17 cellular contexts compared by ENCODE assay signal in the genomic region with DNA sequence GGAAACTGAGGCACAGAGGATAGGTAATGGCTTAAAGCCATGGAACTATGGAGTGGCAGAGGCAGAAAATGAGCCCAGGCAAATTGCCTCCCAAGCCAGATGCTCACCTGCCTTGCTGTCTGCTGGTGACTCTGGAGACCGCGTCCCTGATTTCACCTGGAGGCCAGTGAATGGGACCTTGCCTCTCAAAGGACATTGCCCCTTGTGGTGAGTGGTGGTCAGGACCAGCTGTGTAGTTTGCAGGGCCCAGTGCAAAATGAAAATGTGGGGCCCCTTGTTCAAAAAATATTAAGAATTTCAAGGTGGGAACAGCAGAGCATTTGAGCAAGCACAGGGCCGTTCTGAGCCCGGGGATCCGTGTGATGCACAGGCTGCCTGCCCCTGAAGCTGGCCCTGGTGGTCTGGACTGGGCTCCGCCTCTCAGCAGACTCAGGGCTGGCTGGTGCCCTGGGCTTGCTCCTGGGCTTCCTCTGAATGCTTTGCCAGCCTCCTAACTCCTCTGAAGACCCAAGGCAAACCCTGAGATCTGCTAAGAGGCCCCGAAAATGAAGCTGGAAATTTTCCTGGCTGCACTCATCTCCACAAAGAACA. TPM values are rescaled to one million over a fixed set of nuclear protein-coding genes. Genes with fewer than 3 reads are reported as not detected.
DNase-seq lines count a peak whose midpoint lies in the region; ATAC-seq and TF ChIP-seq lines count a peak whose summit lies in the region.
"Had no signal": no experiment of that assay in that cellular context is flagged by ENCODE, and none has a peak within 500 bp of the region (broad histone marks: within the 10 kb centered on the region; RNA-seq: fewer than 3 reads in every experiment).

No MANE protein-coding gene starts in this region.

- no peaks in the 10 kb centered on the region for H3K36me3 Mint-ChIP-seq in activated T-cell treated with anti-CD3 and anti-CD28 coated beads, Interleukin-2, amount 50 U/mL, for 24 hours (ENCODE audit: low read depth)
- H3K36me3 Mint-ChIP-seq in activated T-cell treated with anti-CD3 and anti-CD28 coated beads, Interleukin-2, amount 50 U/mL, for 4 hours (ENCODE audit: insufficient read depth), result no peaks in the 10 kb centered on the region
- H3K36me3 Mint-ChIP-seq: immature natural killer cell had no signal

- ATAC-seq in activated T-cell treated with anti-CD3 and anti-CD28 coated beads, Interleukin-2, amount 50 U/mL, for 4 hours, result no peak
- ATAC-seq in HG02884 (IDR thresholded peaks at IDR 0.05; ENCODE audit: unreplicated experiment), result no peak
- ATAC-seq: activated CD4-positive, CD25-positive, alpha-beta regulatory T cell treated with anti-CD3 and anti-CD28 coated beads, Interleukin-2, amount 50 U/mL, for 24 hours; activated naive CD8-positive, alpha-beta T cell treated with anti-CD3 and anti-CD28 coated beads, Interleukin-2, amount 50 U/mL, for 24 hours had no signal

- H3K4me3 ChIP-seq in fibroblast of villous mesenchyme (ENCODE audit: low read depth, low read length) (no peak overlapping the region), spleen (no peak overlapping the region)

- no peaks in the 10 kb centered on the region for H3K36me3 ChIP-seq in spleen

- 68 to 87% (median 78%) methylated on average over 4 to 7 of the region's 7 CpGs for WGBS in spleen, 5 donors

- TF ChIP-seq POLR2A in spleen (IDR thresholded peaks at IDR 0.05), result no peak

- TF ChIP-seq CTCF in fibroblast of villous mesenchyme (IDR thresholded peaks at IDR 0.05; ENCODE audit: insufficient read depth, low read depth, low read length), result peak; percentile 32
- TF ChIP-seq CTCF in spleen (IDR thresholded peaks at IDR 0.05 in 8 of 11, conservative IDR thresholded peaks at IDR 0.05 in 3 of 11), result no peak

- no peaks in the 10 kb centered on the region for H3K4me1 Mint-ChIP-seq in activated T-cell treated with anti-CD3 and anti-CD28 coated beads, Interleukin-2, amount 50 U/mL, for 24 hours (ENCODE audit: low read depth)
- no peaks in the 10 kb centered on the region for H3K4me1 Mint-ChIP-seq in activated T-cell treated with anti-CD3 and anti-CD28 coated beads, Interleukin-2, amount 50 U/mL, for 4 hours (ENCODE audit: low read depth)
- H3K4me1 Mint-ChIP-seq: activated naive CD8-positive, alpha-beta T cell treated with anti-CD3 and anti-CD28 coated beads, Interleukin-2, amount 50 U/mL, for 24 hours; immature natural killer cell had no signal

- peaks cover 2% of the 10 kb centered on the region for H3K9me3 Mint-ChIP-seq in activated T-cell treated with anti-CD3 and anti-CD28 coated beads, Interleukin-2, amount 50 U/mL, for 24 hours
- no peaks in the 10 kb centered on the region for H3K9me3 Mint-ChIP-seq in activated T-cell treated with anti-CD3 and anti-CD28 coated beads, Interleukin-2, amount 50 U/mL, for 4 hours
- H3K9me3 Mint-ChIP-seq: activated naive CD8-positive, alpha-beta T cell treated with anti-CD3 and anti-CD28 coated beads, Interleukin-2, amount 50 U/mL, for 24 hours; immature natural killer cell had no signal

- H3K27me3 ChIP-seq in spleen (replicated peaks in 1 of 7), result peaks cover 0 to 20% (median 0%) of the 10 kb centered on the region in 7 donors

- peak; percentile 9 for DNase-seq in activated T-cell treated with anti-CD3 and anti-CD28 coated beads, Interleukin-2, amount 50 U/mL, for 24 hours
- DNase-seq in activated T-cell treated with anti-CD3 and anti-CD28 coated beads, Interleukin-2, amount 50 U/mL, for 4 hours, result no peak
- peak; percentile 26 for DNase-seq in SK-MEL-5 (ENCODE audit: low read depth, low spot score)
- DNase-seq in fibroblast of villous mesenchyme (ENCODE audit: low read depth), result no peak
- peak; percentile 54 for DNase-seq in spleen
- DNase-seq in activated CD4-positive, alpha-beta T cell treated with anti-CD3 and anti-CD28 coated beads, Interleukin-2, amount 50 U/mL, for 48 hours, result no peak
- no peak for DNase-seq in SW 1271 (lab: John Stamatoyannopoulos, UW)
- DNase-seq: ACHN; activated CD8-positive, alpha-beta memory T cell treated with anti-CD3 and anti-CD28 coated beads, Interleukin-2, amount 50 U/mL, for 4 hours; activated naive CD8-positive, alpha-beta T cell treated with anti-CD3 and anti-CD28 coated beads, Interleukin-2, amount 50 U/mL, for 24 hours; immature natural killer cell; Karpas-422; midbrain; NCI-H187 treated with DMSO at 0.1 percent for 48 hours; posterior cingulate gyrus had no signal

- in situ Hi-C loops in SK-MEL-5 (cut with HindIII; ENCODE audit: low pct_unique_long_range_greater_than_20kb, low sequenced_read_pairs), result no loop called here

- no peak overlapping the region for H3K4me3 Mint-ChIP-seq in activated T-cell treated with anti-CD3 and anti-CD28 coated beads, Interleukin-2, amount 50 U/mL, for 24 hours
- no peak overlapping the region for H3K4me3 Mint-ChIP-seq in activated T-cell treated with anti-CD3 and anti-CD28 coated beads, Interleukin-2, amount 50 U/mL, for 4 hours
- H3K4me3 Mint-ChIP-seq: activated naive CD8-positive, alpha-beta T cell treated with anti-CD3 and anti-CD28 coated beads, Interleukin-2, amount 50 U/mL, for 24 hours; immature natural killer cell had no signal

- peaks cover 12% of the 10 kb centered on the region for H3K27me3 Mint-ChIP-seq in activated T-cell treated with anti-CD3 and anti-CD28 coated beads, Interleukin-2, amount 50 U/mL, for 24 hours
- peaks cover 11% of the 10 kb centered on the region for H3K27me3 Mint-ChIP-seq in activated T-cell treated with anti-CD3 and anti-CD28 coated beads, Interleukin-2, amount 50 U/mL, for 4 hours (ENCODE audit: low read depth)

- no peaks in the 10 kb centered on the region for H3K4me1 ChIP-seq in spleen

- intact Hi-C loops in spleen (cut with DNase I; ENCODE audit: low total_unique reads), result no loop called here

- no peak overlapping the region for H3K27ac ChIP-seq in spleen

- peaks cover 0 to 10% (median 7%) of the 10 kb centered on the region in 8 donors for H3K9me3 ChIP-seq in spleen

- no peak overlapping the region for H3K27ac Mint-ChIP-seq in activated T-cell treated with anti-CD3 and anti-CD28 coated beads, Interleukin-2, amount 50 U/mL, for 24 hours
- H3K27ac Mint-ChIP-seq: activated naive CD8-positive, alpha-beta T cell treated with anti-CD3 and anti-CD28 coated beads, Interleukin-2, amount 50 U/mL, for 24 hours; immature natural killer cell had no signal

RNA-seq across cellular contexts. Expression of gene KCNG1, which starts 19.8 kb away (rescaled TPM):
- 10 to 100 TPM in 1 of 3 donors, 1 to 10 TPM in 2; 6.7 to 10.2 (median 7.0) TPM for total RNA-seq in activated T-cell treated with anti-CD3 and anti-CD28 coated beads, Interleukin-2, amount 50 U/mL, for 4 hours
- 22.3 and 22.9 TPM in 2 replicates for total RNA-seq in SK-MEL-5 (2014; rRNA removed; shearing (Covaris generic))
- polyA plus RNA-seq in SK-MEL-5 (2015; cell fraction: cytosol; rRNA removed), result 60.1 and 62.1 TPM in 2 replicates
- 42.1 and 68.5 TPM in 2 replicates for polyA plus RNA-seq in SK-MEL-5 (2015; cell fraction: nucleus; rRNA removed)
- 3.0 and 22.9 TPM in 2 replicates for total RNA-seq in fibroblast of villous mesenchyme
- total RNA-seq in spleen, result 1 to 10 TPM; 1.6 to 5.0 (median 3.5) TPM
- polyA plus RNA-seq in spleen, result 1 to 10 TPM in 2 of 3 donors, under 1 TPM in 1; 0.35 to 3.0 (median 1.9) TPM
- polyA plus RNA-seq: immature natural killer cell had no signal

Comparison
In these comparisons a context has a peak if more than half of its experiments do, and no peak if none do; other contexts are left out.
1. DNase-seq: peak in activated T-cell treated with anti-CD3 and anti-CD28 coated beads, Interleukin-2, amount 50 U/mL, for 24 hours (single experiment), SK-MEL-5 (single experiment) and spleen (single experiment); none in activated T-cell treated with anti-CD3 and anti-CD28 coated beads, Interleukin-2, amount 50 U/mL, for 4 hours (single experiment), fibroblast of villous mesenchyme (single experiment), activated CD4-positive, alpha-beta T cell treated with anti-CD3 and anti-CD28 coated beads, Interleukin-2, amount 50 U/mL, for 48 hours (0 of 2) and SW 1271 (0 of 2).